8 cellular contexts compared by ENCODE assay signal in genomic region chr6:42889815-42890214, GRCh38. TPM values are rescaled to one million over a fixed set of nuclear protein-coding genes. Genes with fewer than 3 reads are reported as not detected.
A peak's percentile ranks its signal among the peaks of the same experiment; 100 is the strongest.
DNase-seq lines count a peak whose midpoint lies in the region; TF ChIP-seq lines count a peak whose summit lies in the region.

No MANE protein-coding gene starts in this region.

- intact Hi-C loops in activated T-helper 2 cell treated with anti-CD3 and anti-CD28 coated beads, Interferon-gamma antibody, Interleukin-2, Interleukin-4, amounts not matched to agents 10 μg/mL and 5 μg/mL and 100 μg/mL, durations not matched to agents 14 hours and 24 hours and 36 hours (cut with micrococcal nuclease): loop anchor here (1.0 to 5.0 kb wide), 3 partner anchors 11 to 438 kb away; partner anchors contain the start of genes RPL7L1, TBCC and TRERF1

- no peaks in the 10 kb centered on the region for H3K9me3 Mint-ChIP-seq in activated naive CD4-positive, alpha-beta T cell treated with anti-CD3 and anti-CD28 coated beads, Interleukin-2, amount 10 ng/mL, durations not matched to agents 7 days and 5 days
- H3K9me3 Mint-ChIP-seq in activated T-helper 2 cell treated with anti-CD3 and anti-CD28 coated beads, Interferon-gamma antibody, Interleukin-2, Interleukin-4, amounts not matched to agents 10 μg/mL and 5 μg/mL and 100 μg/mL, durations not matched to agents 14 hours and 24 hours and 36 hours: no peaks in the 10 kb centered on the region
- H3K9me3 Mint-ChIP-seq in type B pancreatic cell: no peaks in the 10 kb centered on the region

- DNase-seq in activated naive CD4-positive, alpha-beta T cell treated with anti-CD3 and anti-CD28 coated beads, Interleukin-2, amount 10 ng/mL, durations not matched to agents 7 days and 5 days: no peak
- no peak for DNase-seq in activated naive CD4-positive, alpha-beta T cell (lab: John Stamatoyannopoulos, UW)
- DNase-seq in activated T-helper 2 cell treated with anti-CD3 and anti-CD28 coated beads, Interferon-gamma antibody, Interleukin-2, Interleukin-4, amounts not matched to agents 10 μg/mL and 5 μg/mL and 100 μg/mL, durations not matched to agents 14 hours and 24 hours and 36 hours (ENCODE audit: low spot score): no peak
- DNase-seq in iPS-NIHi11 (ENCODE audit: low spot score) (peak; percentile 10), type B pancreatic cell (ENCODE audit: extremely low spot score, unreplicated experiment) (no peak), activated gamma-delta T cell (lab: John Stamatoyannopoulos, UW) (no peak), EL (no peak), NCI-H345 (lab: John Stamatoyannopoulos, UW) (no peak)

- H3K4me3 Mint-ChIP-seq in activated naive CD4-positive, alpha-beta T cell treated with anti-CD3 and anti-CD28 coated beads, Interleukin-2, amount 10 ng/mL, durations not matched to agents 7 days and 5 days: peak overlapping the region; percentile 89
- H3K4me3 Mint-ChIP-seq in activated T-helper 2 cell treated with anti-CD3 and anti-CD28 coated beads, Interferon-gamma antibody, Interleukin-2, Interleukin-4, amounts not matched to agents 10 μg/mL and 5 μg/mL and 100 μg/mL, durations not matched to agents 14 hours and 24 hours and 36 hours (ENCODE audit: low read depth): peak overlapping the region; percentile 86
- H3K4me3 Mint-ChIP-seq in type B pancreatic cell: peak overlapping the region; percentile 98

- H3K27me3 Mint-ChIP-seq in activated naive CD4-positive, alpha-beta T cell treated with anti-CD3 and anti-CD28 coated beads, Interleukin-2, amount 10 ng/mL, durations not matched to agents 7 days and 5 days: no peaks in the 10 kb centered on the region
- no peaks in the 10 kb centered on the region for H3K27me3 Mint-ChIP-seq in activated T-helper 2 cell treated with anti-CD3 and anti-CD28 coated beads, Interferon-gamma antibody, Interleukin-2, Interleukin-4, amounts not matched to agents 10 μg/mL and 5 μg/mL and 100 μg/mL, durations not matched to agents 14 hours and 24 hours and 36 hours (ENCODE audit: low read depth)
- H3K27me3 Mint-ChIP-seq in type B pancreatic cell: no peaks in the 10 kb centered on the region

- CTCF ChIA-PET in activated naive CD4-positive, alpha-beta T cell treated with anti-CD3 and anti-CD28 coated beads, Interleukin-2, amount 10 ng/mL, durations not matched to agents 7 days and 5 days (lab: Charles Lee): interaction anchor here (1.3 to 1.6 kb wide), 2 partner anchors 10 to 163 kb away, joined by 5 to 6 read pairs; partner anchors contain the start of gene RPL7L1

- peak overlapping the region; percentile 90 for H3K27ac Mint-ChIP-seq in activated naive CD4-positive, alpha-beta T cell treated with anti-CD3 and anti-CD28 coated beads, Interleukin-2, amount 10 ng/mL, durations not matched to agents 7 days and 5 days
- H3K27ac Mint-ChIP-seq in activated T-helper 2 cell treated with anti-CD3 and anti-CD28 coated beads, Interferon-gamma antibody, Interleukin-2, Interleukin-4, amounts not matched to agents 10 μg/mL and 5 μg/mL and 100 μg/mL, durations not matched to agents 14 hours and 24 hours and 36 hours: peak overlapping the region; percentile 96
- H3K27ac Mint-ChIP-seq in type B pancreatic cell: peak overlapping the region; percentile 96

- TF ChIP-seq CTCF in type B pancreatic cell (conservative IDR thresholded peaks at IDR 0.05): no peak

- peaks cover 30% of the 10 kb centered on the region for H3K4me1 Mint-ChIP-seq in activated naive CD4-positive, alpha-beta T cell treated with anti-CD3 and anti-CD28 coated beads, Interleukin-2, amount 10 ng/mL, durations not matched to agents 7 days and 5 days
- H3K4me1 Mint-ChIP-seq in activated T-helper 2 cell treated with anti-CD3 and anti-CD28 coated beads, Interferon-gamma antibody, Interleukin-2, Interleukin-4, amounts not matched to agents 10 μg/mL and 5 μg/mL and 100 μg/mL, durations not matched to agents 14 hours and 24 hours and 36 hours (ENCODE audit: low read depth): peaks cover 16% of the 10 kb centered on the region
- H3K4me1 Mint-ChIP-seq in type B pancreatic cell (ENCODE audit: unreplicated experiment): peaks cover 12% of the 10 kb centered on the region

- peaks cover 24% of the 10 kb centered on the region for H3K36me3 Mint-ChIP-seq in activated naive CD4-positive, alpha-beta T cell treated with anti-CD3 and anti-CD28 coated beads, Interleukin-2, amount 10 ng/mL, durations not matched to agents 7 days and 5 days
- peaks cover 40% of the 10 kb centered on the region for H3K36me3 Mint-ChIP-seq in activated T-helper 2 cell treated with anti-CD3 and anti-CD28 coated beads, Interferon-gamma antibody, Interleukin-2, Interleukin-4, amounts not matched to agents 10 μg/mL and 5 μg/mL and 100 μg/mL, durations not matched to agents 14 hours and 24 hours and 36 hours (ENCODE audit: low read depth)
- peaks cover 7% of the 10 kb centered on the region for H3K36me3 Mint-ChIP-seq in type B pancreatic cell

RNA-seq across cellular contexts. Expression of gene RPL7L1, which starts 10.4 kb away (rescaled TPM):
- total RNA-seq in activated T-helper 2 cell treated with anti-CD3 and anti-CD28 coated beads, Interferon-gamma antibody, Interleukin-2, Interleukin-4, amounts not matched to agents 10 μg/mL and 5 μg/mL and 100 μg/mL, durations not matched to agents 14 hours and 24 hours and 36 hours: 149 and 151 TPM in 2 replicates
- 83.4 and 101 TPM in 2 replicates for total RNA-seq in type B pancreatic cell (ENCODE audit: low replicate concordance)

RNA-seq across cellular contexts. Expression of gene PTCRA, which starts 26.0 kb away (rescaled TPM):
- not detected in 2 replicates for total RNA-seq in activated T-helper 2 cell treated with anti-CD3 and anti-CD28 coated beads, Interferon-gamma antibody, Interleukin-2, Interleukin-4, amounts not matched to agents 10 μg/mL and 5 μg/mL and 100 μg/mL, durations not matched to agents 14 hours and 24 hours and 36 hours
- total RNA-seq in type B pancreatic cell (ENCODE audit: low replicate concordance): not detected in 2 replicates

RNA-seq across cellular contexts. Expression of gene CNPY3, which starts 39.5 kb away (rescaled TPM):
- total RNA-seq in activated T-helper 2 cell treated with anti-CD3 and anti-CD28 coated beads, Interferon-gamma antibody, Interleukin-2, Interleukin-4, amounts not matched to agents 10 μg/mL and 5 μg/mL and 100 μg/mL, durations not matched to agents 14 hours and 24 hours and 36 hours: 51.3 and 53.1 TPM in 2 replicates
- total RNA-seq in type B pancreatic cell (ENCODE audit: low replicate concordance): 37.9 and 57.6 TPM in 2 replicates
